ENCODE assay signal across 25 cellular contexts in genomic region chr3:10380906-10381795, GRCh38.
DNase-seq lines count a peak whose midpoint lies in the region; ATAC-seq and TF ChIP-seq lines count a peak whose summit lies in the region.
"Had no signal": no experiment of that assay in that cellular context is flagged by ENCODE, and none has a peak within 500 bp of the region (broad histone marks: within the 10 kb centered on the region; RNA-seq: fewer than 3 reads in every experiment).

No MANE protein-coding gene starts in this region.

- H3K9ac ChIP-seq in PC-3 (ENCODE audit: low read length), result no peak overlapping the region

- no peaks in the 10 kb centered on the region for H3K79me2 ChIP-seq in PC-3 (ENCODE audit: low read length)
- H3K79me2 ChIP-seq: hepatocyte had no signal

- ATAC-seq in PC-3 (peak; percentile 93), GM19328 (IDR thresholded peaks at IDR 0.05; ENCODE audit: unreplicated experiment) (no peak)
- ATAC-seq in activated CD4-positive, CD25-positive, alpha-beta regulatory T cell treated with anti-CD3 and anti-CD28 coated beads, Interleukin-2, amount 50 U/mL, for 24 hours, result no peak
- ATAC-seq: activated CD8-positive, alpha-beta memory T cell treated with anti-CD3 and anti-CD28 coated beads, Interleukin-2, amount 10 ng/mL, durations not matched to agents 7 days and 5 days; left ventricle myocardium superior; stimulated activated naive CD8-positive, alpha-beta T cell treated with anti-CD3 and anti-CD28 coated beads, Interleukin-15, Interleukin-2, amounts not matched to agents 100 U/mL and 50 U/mL, for 24 hours had no signal

- WGBS in prostate gland, result 64% methylated on average over 7 of the region's 7 CpGs

- H3K9me3 ChIP-seq in PC-3 (ENCODE audit: low read length), result no peaks in the 10 kb centered on the region
- H3K9me3 ChIP-seq in prostate gland, result no peaks in the 10 kb centered on the region
- H3K9me3 ChIP-seq: colonic mucosa, SJSA1, transverse colon had no signal

- peaks cover 19% of the 10 kb centered on the region for H3K27me3 ChIP-seq in PC-3 (ENCODE audit: low read length)
- H3K27me3 ChIP-seq in prostate gland (replicated peaks; ENCODE audit: insufficient read depth), result peaks cover 2% of the 10 kb centered on the region
- H3K27me3 ChIP-seq: colonic mucosa, SJSA1, transverse colon had no signal

- peak; percentile 45 for DNase-seq in AG08396 (ENCODE audit: low spot score)
- peak; percentile 86 for DNase-seq in G401 (ENCODE audit: low spot score)
- peak; percentile 59 for DNase-seq in PC-3
- peak; percentile 29 for DNase-seq in fibroblast of the aortic adventitia (ENCODE audit: low read depth)
- no peak for DNase-seq in prostate gland (ENCODE audit: low spot score)
- DNase-seq in NK-92 treated with Interleukin-12 subunit alpha and Interleukin-12 subunit beta, amount 100 ng/mL, for 24 hours (lab: John Stamatoyannopoulos, UW), result no peak
- DNase-seq: activated CD4-positive, alpha-beta T cell treated with anti-CD3 and anti-CD28 coated beads, Interleukin-2, amount 10 ng/mL, durations not matched to agents 24 days and 14 days; activated CD8-positive, alpha-beta memory T cell treated with anti-CD3 and anti-CD28 coated beads, Interleukin-2, amount 10 ng/mL, durations not matched to agents 7 days and 5 days; activated naive CD8-positive, alpha-beta T cell treated with anti-CD3 and anti-CD28 coated beads, Interleukin-2, amount 10 ng/mL, durations not matched to agents 7 days and 5 days; CD8-positive, alpha-beta memory T cell; colonic mucosa; endodermal cell; left ventricle myocardium superior; NCI-H1048; NCI-H2081 treated with DMSO at 0.1 percent for 48 hours; NCI-H82; nephron progenitor cell; stimulated activated CD4-positive, alpha-beta T cell treated with anti-CD3 and anti-CD28 coated beads, Interleukin-4, amount 100 ng/mL, for 1 hour; stimulated activated naive CD8-positive, alpha-beta T cell treated with anti-CD3 and anti-CD28 coated beads, Interleukin-15, Interleukin-2, amounts not matched to agents 100 U/mL and 50 U/mL, for 24 hours; transverse colon had no signal

- in situ Hi-C loops in G401 (cut with HindIII; ENCODE audit: low sequenced_read_pairs), result no loop called here

- no peak for TF ChIP-seq CTCF in PC-3 (conservative IDR thresholded peaks at IDR 0.05; ENCODE audit: low read depth, low read length)
- no peak for TF ChIP-seq CTCF in fibroblast of the aortic adventitia (IDR thresholded peaks at IDR 0.05; ENCODE audit: insufficient read depth, low read length)
- TF ChIP-seq CTCF in prostate gland (IDR thresholded peaks at IDR 0.05), result no peak

- no peaks in the 10 kb centered on the region for H3F3A ChIP-seq in PC-3 (ENCODE audit: low read length, unreplicated experiment)

- POLR2A ChIA-PET in PC-3 (lab: Charles Lee; ENCODE audit: unreplicated experiment), result no interaction called here

- no peak overlapping the region for H2AFZ ChIP-seq in PC-3 (ENCODE audit: low read length)
- H2AFZ ChIP-seq: hepatocyte had no signal

- no peak for TF ChIP-seq POLR2A in prostate gland (IDR thresholded peaks at IDR 0.05)

- H3K9me2 ChIP-seq in PC-3 (replicated peaks; ENCODE audit: low read length), result no peaks in the 10 kb centered on the region

- no TSS peak for BruUV-seq in PC-3 (replicated peaks; lab: Mats Ljungman, UMichigan)

- intact Hi-C loops in PC-3 (cut with micrococcal nuclease), result no loop called here
- intact Hi-C loops in prostate gland (cut with DNase I), result no loop called here

- H4K20me1 ChIP-seq in PC-3 (ENCODE audit: low read length), result no peaks in the 10 kb centered on the region

- H3K36me3 ChIP-seq in PC-3 (ENCODE audit: low read depth, low read length), result no peaks in the 10 kb centered on the region
- no peaks in the 10 kb centered on the region for H3K36me3 ChIP-seq in prostate gland
- H3K36me3 ChIP-seq: colonic mucosa, SJSA1, transverse colon had no signal

- no peak overlapping the region for H3K4me2 ChIP-seq in PC-3 (ENCODE audit: low read length)
- H3K4me2 ChIP-seq: hepatocyte had no signal

- CTCF ChIA-PET in PC-3 (lab: Charles Lee), result no interaction called here

- no peak overlapping the region for H3K4me3 ChIP-seq in PC-3 (ENCODE audit: low read length)
- no peak overlapping the region for H3K4me3 ChIP-seq in fibroblast of the aortic adventitia (ENCODE audit: low read depth, low read length)
- no peak overlapping the region for H3K4me3 ChIP-seq in prostate gland
- H3K4me3 ChIP-seq: colonic mucosa, hepatocyte, SJSA1, skin epidermis, transverse colon had no signal

- H3K4me1 ChIP-seq in PC-3 (ENCODE audit: insufficient read depth, low read length), result no peaks in the 10 kb centered on the region
- no peaks in the 10 kb centered on the region for H3K4me1 ChIP-seq in prostate gland (replicated peaks)
- H3K4me1 ChIP-seq: colonic mucosa, SJSA1, transverse colon had no signal

- no peak overlapping the region for H3K27ac ChIP-seq in PC-3 (ENCODE audit: low read length)
- no peak overlapping the region for H3K27ac ChIP-seq in prostate gland
- H3K27ac ChIP-seq: colonic mucosa, hepatocyte, SJSA1, skin epidermis, transverse colon had no signal

Comparison
In these comparisons a context has a peak if more than half of its experiments do, and no peak if none do; other contexts are left out.
1. DNase-seq: peak in AG08396 (single experiment), G401 (single experiment), PC-3 (single experiment) and fibroblast of the aortic adventitia (single experiment); none in prostate gland (single experiment) and NK-92 treated with Interleukin-12 subunit alpha and Interleukin-12 subunit beta, amount 100 ng/mL, for 24 hours (single experiment).